Comparison of ENCODE assay signal across 19 cellular contexts in genomic region chr16:81696959-81697293, GRCh38.
DNase-seq lines count a peak whose midpoint lies in the region; ATAC-seq, FAIRE-seq and TF ChIP-seq lines count a peak whose summit lies in the region.
"Had no signal": no experiment of that assay in that cellular context is flagged by ENCODE, and none has a peak within 500 bp of the region (broad histone marks: within the 10 kb centered on the region; RNA-seq: fewer than 3 reads in every experiment).

No MANE protein-coding gene starts in this region.

- intact Hi-C loops in CD8-positive, alpha-beta T cell (cut with DNase I, micrococcal nuclease), result loop anchor here (1.0 kb wide), 2 partner anchors 74 to 294 kb away; no protein-coding TSS in a partner anchor
- intact Hi-C loops in activated T-helper 2 cell treated with anti-CD3 and anti-CD28 coated beads, Interferon-gamma antibody, Interleukin-2, Interleukin-4, amounts not matched to agents 10 μg/mL and 5 μg/mL and 100 μg/mL, durations not matched to agents 14 hours and 24 hours and 36 hours (cut with micrococcal nuclease), result loop anchor here (1.0 to 10.0 kb wide), 3 partner anchors 64 to 292 kb away; no protein-coding TSS in a partner anchor
- intact Hi-C loops in esophagus squamous epithelium (cut with DNase I), result no loop called here

- DNase-seq in CD8-positive, alpha-beta T cell, result no peak
- DNase-seq in activated T-helper 2 cell treated with anti-CD3 and anti-CD28 coated beads, Interferon-gamma antibody, Interleukin-2, Interleukin-4, amounts not matched to agents 10 μg/mL and 5 μg/mL and 100 μg/mL, durations not matched to agents 14 hours and 24 hours and 36 hours (ENCODE audit: low spot score), result no peak
- DNase-seq in esophagus squamous epithelium (lab: John Stamatoyannopoulos, UW) (no peak), neuronal stem cell (ENCODE audit: low spot score) (no peak), NCI-H510A (lab: John Stamatoyannopoulos, UW) (no peak), NCI-H2196 treated with DMSO at 0.1 percent for 48 hours (lab: John Stamatoyannopoulos, UW; ENCODE audit: unreplicated experiment) (no peak), urothelium cell line (ENCODE audit: low spot score) (no peak), DMS53 (lab: John Stamatoyannopoulos, UW) (no peak)
- DNase-seq: amniotic stem cell, GDM1, KG1, NCI-H2171, retina had no signal

- H3K4ac ChIP-seq in neuronal stem cell (ENCODE audit: low read length), result no peak overlapping the region

- H3K4me3 ChIP-seq in CD8-positive, alpha-beta T cell (ENCODE audit: low read depth, low read length), result no peak overlapping the region
- H3K4me3 ChIP-seq in esophagus squamous epithelium (no peak overlapping the region), neuronal stem cell (ENCODE audit: low read length in 2 of 2) (no peak overlapping the region)
- H3K4me3 ChIP-seq: HAP-1, lung, upper lobe of right lung had no signal

- peak overlapping the region; percentile 16 for H2AK5ac ChIP-seq in neuronal stem cell (ENCODE audit: low read depth, low read length)

- CTCF ChIA-PET in CD8-positive, alpha-beta T cell (lab: Charles Lee), result interaction anchor here (0.7 to 4.2 kb wide), 20 partner anchors 9 to 331 kb away, joined by 3 to 23 read pairs (median 4); no protein-coding TSS in a partner anchor

- H3K27me3 ChIP-seq in CD8-positive, alpha-beta T cell (ENCODE audit: insufficient read depth, low read length), result no peaks in the 10 kb centered on the region
- no peaks in the 10 kb centered on the region for H3K27me3 ChIP-seq in esophagus squamous epithelium
- no peaks in the 10 kb centered on the region for H3K27me3 ChIP-seq in neuronal stem cell (ENCODE audit: control insufficient read depth in 3 of 3, insufficient read depth in 3 of 3, low read depth in 1 of 3, low read length in 3 of 3)
- H3K27me3 ChIP-seq: foreskin keratinocyte, upper lobe of right lung had no signal

- no peaks in the 10 kb centered on the region for H3K9me3 Mint-ChIP-seq in CD8-positive, alpha-beta T cell
- H3K9me3 Mint-ChIP-seq in activated T-helper 2 cell treated with anti-CD3 and anti-CD28 coated beads, Interferon-gamma antibody, Interleukin-2, Interleukin-4, amounts not matched to agents 10 μg/mL and 5 μg/mL and 100 μg/mL, durations not matched to agents 14 hours and 24 hours and 36 hours, result no peaks in the 10 kb centered on the region
- H3K9me3 Mint-ChIP-seq: CD4-positive, CD25-positive, alpha-beta regulatory T cell; T-helper 2 cell treated with Interferon-gamma antibody and Interleukin-4, amounts not matched to agents 5 μg/mL and 100 μg/mL, for 36 hours had no signal

- POLR2A ChIA-PET in CD8-positive, alpha-beta T cell (lab: Charles Lee), result no interaction called here

- H3K9me3 ChIP-seq in CD8-positive, alpha-beta T cell (ENCODE audit: low read length), result no peaks in the 10 kb centered on the region
- H3K9me3 ChIP-seq in esophagus squamous epithelium (no peaks in the 10 kb centered on the region), neuronal stem cell (replicated peaks in 1 of 2; ENCODE audit: control insufficient read depth in 2 of 2, insufficient read depth in 1 of 2, low read depth in 1 of 2, low read length in 2 of 2) (no peaks in the 10 kb centered on the region)
- H3K9me3 ChIP-seq: HAP-1, upper lobe of right lung had no signal

- H3K4me1 ChIP-seq in CD8-positive, alpha-beta T cell (ENCODE audit: insufficient read depth, low read length), result no peaks in the 10 kb centered on the region
- H3K4me1 ChIP-seq in esophagus squamous epithelium (peaks cover 29 to 70% (median 54%) of the 10 kb centered on the region in 3 donors), neuronal stem cell (ENCODE audit: control insufficient read depth in 2 of 2, insufficient read depth in 1 of 2, low read depth in 1 of 2, low read length in 2 of 2) (peaks cover 22 to 43% of the 10 kb centered on the region in 2 donors)
- H3K4me1 ChIP-seq: HAP-1 had no signal

- WGBS in esophagus squamous epithelium, 2 donors, result 63 to 84% methylated on average over 7 of the region's 7 CpGs
- no CpG with 5 or more reads among the region's 7 CpGs for WGBS in neuronal stem cell (ENCODE audit: extremely low coverage in 2 of 2, insufficient read length in 2 of 2, insufficient replicate concordance in 1 of 2), 2 donors

- H3K4me3 Mint-ChIP-seq in CD8-positive, alpha-beta T cell, result no peak overlapping the region
- no peak overlapping the region for H3K4me3 Mint-ChIP-seq in activated T-helper 2 cell treated with anti-CD3 and anti-CD28 coated beads, Interferon-gamma antibody, Interleukin-2, Interleukin-4, amounts not matched to agents 10 μg/mL and 5 μg/mL and 100 μg/mL, durations not matched to agents 14 hours and 24 hours and 36 hours (ENCODE audit: low read depth)
- H3K4me3 Mint-ChIP-seq: CD4-positive, CD25-positive, alpha-beta regulatory T cell; T-helper 2 cell treated with Interferon-gamma antibody and Interleukin-4, amounts not matched to agents 5 μg/mL and 100 μg/mL, for 36 hours had no signal

- H3K36me3 Mint-ChIP-seq in CD8-positive, alpha-beta T cell, result peaks cover 74% of the 10 kb centered on the region
- peaks cover 42% of the 10 kb centered on the region for H3K36me3 Mint-ChIP-seq in activated T-helper 2 cell treated with anti-CD3 and anti-CD28 coated beads, Interferon-gamma antibody, Interleukin-2, Interleukin-4, amounts not matched to agents 10 μg/mL and 5 μg/mL and 100 μg/mL, durations not matched to agents 14 hours and 24 hours and 36 hours (ENCODE audit: low read depth)

- H3K27ac ChIP-seq in CD8-positive, alpha-beta T cell (ENCODE audit: low read depth, low read length), result no peak overlapping the region
- H3K27ac ChIP-seq in esophagus squamous epithelium (peak overlapping the region; percentile 60 to 85 (median 80)), neuronal stem cell (replicated peaks; ENCODE audit: low read length) (no peak overlapping the region)
- H3K27ac ChIP-seq: foreskin keratinocyte had no signal

- no peaks in the 10 kb centered on the region for H3K79me1 ChIP-seq in neuronal stem cell (ENCODE audit: low read depth, low read length)

- H3K9ac ChIP-seq in neuronal stem cell (ENCODE audit: low read depth, low read length, poor library complexity), result no peak overlapping the region

- ATAC-seq in CD8-positive, alpha-beta T cell, result no peak

- TF ChIP-seq CTCF in CD8-positive, alpha-beta T cell (IDR thresholded peaks at IDR 0.05), result no peak
- no peak for TF ChIP-seq CTCF in esophagus squamous epithelium (IDR thresholded peaks at IDR 0.05)

- peak overlapping the region; percentile 71 for H3K23ac ChIP-seq in neuronal stem cell (ENCODE audit: low read depth, low read length, poor library complexity)

- no peak overlapping the region for H4K91ac ChIP-seq in neuronal stem cell (ENCODE audit: low read depth, low read length, poor library complexity)

- no peak overlapping the region for H2BK5ac ChIP-seq in neuronal stem cell (ENCODE audit: low read length)

- H2BK120ac ChIP-seq in neuronal stem cell (ENCODE audit: low read depth, low read length), result no peak overlapping the region

- H3K27ac Mint-ChIP-seq in CD8-positive, alpha-beta T cell, result peak overlapping the region; percentile 27
- H3K27ac Mint-ChIP-seq in activated T-helper 2 cell treated with anti-CD3 and anti-CD28 coated beads, Interferon-gamma antibody, Interleukin-2, Interleukin-4, amounts not matched to agents 10 μg/mL and 5 μg/mL and 100 μg/mL, durations not matched to agents 14 hours and 24 hours and 36 hours, result peak overlapping the region; percentile 63
- H3K27ac Mint-ChIP-seq: T-helper 2 cell treated with Interferon-gamma antibody and Interleukin-4, amounts not matched to agents 5 μg/mL and 100 μg/mL, for 36 hours had no signal

- no peak overlapping the region for H2BK15ac ChIP-seq in neuronal stem cell (ENCODE audit: low read length)

- H2AFZ ChIP-seq in neuronal stem cell (ENCODE audit: low read length), result no peak overlapping the region

- no peak for TF ChIP-seq POLR2A in esophagus squamous epithelium (IDR thresholded peaks at IDR 0.05)

- no peak overlapping the region for H3K14ac ChIP-seq in neuronal stem cell (ENCODE audit: low read length)

- peaks cover 22% of the 10 kb centered on the region for H3K36me3 ChIP-seq in CD8-positive, alpha-beta T cell (ENCODE audit: insufficient read depth, low read length)
- peaks cover 15 to 89% (median 20%) of the 10 kb centered on the region in 3 donors for H3K36me3 ChIP-seq in esophagus squamous epithelium
- peaks cover 23 to 38% of the 10 kb centered on the region in 2 donors for H3K36me3 ChIP-seq in neuronal stem cell (replicated peaks in 1 of 2; ENCODE audit: control insufficient read depth in 2 of 2, insufficient read depth in 2 of 2, low read length in 2 of 2)

- no peaks in the 10 kb centered on the region for H3K27me3 Mint-ChIP-seq in CD8-positive, alpha-beta T cell (ENCODE audit: low read depth)
- H3K27me3 Mint-ChIP-seq in activated T-helper 2 cell treated with anti-CD3 and anti-CD28 coated beads, Interferon-gamma antibody, Interleukin-2, Interleukin-4, amounts not matched to agents 10 μg/mL and 5 μg/mL and 100 μg/mL, durations not matched to agents 14 hours and 24 hours and 36 hours (ENCODE audit: low read depth), result no peaks in the 10 kb centered on the region
- H3K27me3 Mint-ChIP-seq: CD4-positive, CD25-positive, alpha-beta regulatory T cell had no signal

- H3K4me2 ChIP-seq in neuronal stem cell (ENCODE audit: insufficient read depth, low read length, poor library complexity, severe bottlenecking), result no peak overlapping the region

- no peak for FAIRE-seq in urothelium cell line (lab: Jason Lieb, UNC)

- H3K4me1 Mint-ChIP-seq in CD8-positive, alpha-beta T cell (ENCODE audit: low read depth), result no peaks in the 10 kb centered on the region
- H3K4me1 Mint-ChIP-seq in activated T-helper 2 cell treated with anti-CD3 and anti-CD28 coated beads, Interferon-gamma antibody, Interleukin-2, Interleukin-4, amounts not matched to agents 10 μg/mL and 5 μg/mL and 100 μg/mL, durations not matched to agents 14 hours and 24 hours and 36 hours (ENCODE audit: low read depth), result peaks cover 13% of the 10 kb centered on the region

- no peak overlapping the region for H3K18ac ChIP-seq in neuronal stem cell (ENCODE audit: low read length)

- H2BK12ac ChIP-seq in neuronal stem cell (ENCODE audit: low read length), result no peak overlapping the region

- H4K8ac ChIP-seq in neuronal stem cell (ENCODE audit: low read depth, low read length), result no peak overlapping the region

Comparison
In these comparisons a context has a peak if more than half of its experiments do, and no peak if none do; other contexts are left out.
1. H3K27ac ChIP-seq: peak in esophagus squamous epithelium (4 of 4); none in CD8-positive, alpha-beta T cell (single experiment) and neuronal stem cell (single experiment).